Comparison of ENCODE assay signal across 1 cellular context in genomic region chr18:42373584-42373983, GRCh38.
TF ChIP-seq lines count a peak whose summit lies in the region.

No MANE protein-coding gene starts in this region.

TF ChIP-seq in HepG2, 621 proteins besides CTCF, POLR2A, EP300 and RAD21 (continued from another document):
- TF ChIP-seq ZNF136 (CRISPR knock-in tag; IDR thresholded peaks at IDR 0.05; ENCODE audit: low read depth) (no peak), ZNF34 (CRISPR knock-in tag; IDR thresholded peaks at IDR 0.05; ENCODE audit: borderline replicate concordance) (no peak), ZFAT (CRISPR knock-in tag; conservative IDR thresholded peaks at IDR 0.05) (no peak)
